ENCODE assay signal across 1 cellular context in the genomic region with DNA sequence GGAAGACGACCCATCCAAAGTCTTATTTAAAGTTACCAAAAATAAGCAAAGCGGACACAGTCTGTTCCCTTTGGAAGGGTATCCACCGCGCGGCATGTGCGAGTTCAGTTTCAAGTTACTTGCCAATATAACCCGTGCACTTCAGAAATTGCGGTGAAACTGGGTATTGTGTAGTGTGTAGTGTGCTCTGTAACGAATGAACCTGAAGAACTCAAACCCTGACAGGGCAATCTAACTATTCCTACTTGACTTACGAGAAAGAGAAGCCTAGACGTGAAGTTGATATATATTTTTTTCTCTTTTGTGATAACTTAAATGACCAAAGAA.
TF ChIP-seq lines count a peak whose summit lies in the region.

No MANE protein-coding gene starts in this region.

TF ChIP-seq in H1, 55 proteins besides CTCF, POLR2A, EP300 and RAD21 (continued from another document):
- no peak for TF ChIP-seq SP2 (IDR thresholded peaks at IDR 0.05; ENCODE audit: low read length)
- no peak for TF ChIP-seq RFX5 (IDR thresholded peaks at IDR 0.05; ENCODE audit: borderline replicate concordance, low read depth, low read length)
- no peak for TF ChIP-seq HDAC6 (IDR thresholded peaks at IDR 0.05; ENCODE audit: low read depth, low read length)
- TF ChIP-seq RNF2 (IDR thresholded peaks at IDR 0.05; ENCODE audit: borderline replicate concordance, low read depth, low read length, missing control alignments, poor library complexity, severe bottlenecking) = no peak
